25 cellular contexts compared by ENCODE assay signal in genomic region chr3:112424394-112424793, GRCh38.
"Had no signal": no experiment of that assay in that cellular context is flagged by ENCODE, and none has a peak within 500 bp of the region (broad histone marks: within the 10 kb centered on the region; RNA-seq: fewer than 3 reads in every experiment).

No MANE protein-coding gene starts in this region.

- H3K4me3 Mint-ChIP-seq: activated CD8-positive, alpha-beta T cell treated with anti-CD3 and anti-CD28 coated beads, Interleukin-2, amount 10 ng/mL, durations not matched to agents 7 days and 5 days; activated naive CD8-positive, alpha-beta T cell; effector memory CD8-positive, alpha-beta T cell; naive thymus-derived CD4-positive, alpha-beta T cell; neural progenitor cell; stimulated activated naive CD8-positive, alpha-beta T cell treated with anti-CD3 and anti-CD28 coated beads, Interleukin-15, Interleukin-2, amounts not matched to agents 100 ng/mL and 50 ng/mL, for 24 hours had no signal

- H3K27ac ChIP-seq: adrenal gland, brain microvascular endothelial cell, dorsolateral prefrontal cortex, esophagus squamous epithelium, gastrocnemius medialis, neural progenitor cell, VCaP had no signal

- FAIRE-seq: colon had no signal

- H3K9me3 ChIP-seq: adrenal gland, ascending aorta, esophagus squamous epithelium, gastrocnemius medialis, thyroid gland had no signal

- H3K27me3 ChIP-seq: adrenal gland, ascending aorta, brain microvascular endothelial cell, dorsolateral prefrontal cortex, esophagus squamous epithelium, gastrocnemius medialis, neural progenitor cell, thyroid gland had no signal

- H3K4me1 Mint-ChIP-seq: neural progenitor cell had no signal

- DNase-seq: activated CD4-positive, alpha-beta T cell treated with anti-CD3 and anti-CD28 coated beads for 1 hour; activated CD4-positive, alpha-beta T cell treated with anti-CD3 and anti-CD28 coated beads, Interleukin-2, amount 50 U/mL, for 1 hour; activated CD8-positive, alpha-beta T cell treated with anti-CD3 and anti-CD28 coated beads, Interleukin-2, amount 10 ng/mL, durations not matched to agents 7 days and 5 days; adrenal gland; brain microvascular endothelial cell; caudate nucleus; dorsolateral prefrontal cortex; effector memory CD8-positive, alpha-beta T cell; esophagus squamous epithelium; gastrocnemius medialis; head of caudate nucleus; hypothalamus; islet precursor cell; left cardiac atrium; mesendoderm; naive thymus-derived CD4-positive, alpha-beta T cell; stimulated activated CD4-positive, alpha-beta T cell treated with anti-CD3 and anti-CD28 coated beads, Interleukin-4, amount 100 ng/mL, for 24 hours; substantia nigra; thyroid gland had no signal

- H3K4me1 ChIP-seq: adrenal gland, esophagus squamous epithelium, gastrocnemius medialis, neural progenitor cell had no signal

- H3K4me2 ChIP-seq: neural progenitor cell had no signal

- H3K4me3 ChIP-seq: adrenal gland, ascending aorta, dorsolateral prefrontal cortex, esophagus squamous epithelium, gastrocnemius medialis, neural progenitor cell, thyroid gland had no signal

- H3K36me3 ChIP-seq: adrenal gland, ascending aorta, brain microvascular endothelial cell, esophagus squamous epithelium, gastrocnemius medialis, neural progenitor cell, thyroid gland had no signal

- H3K36me3 Mint-ChIP-seq: activated naive CD8-positive, alpha-beta T cell; naive thymus-derived CD4-positive, alpha-beta T cell; neural progenitor cell had no signal

- H3K27me3 Mint-ChIP-seq: activated naive CD8-positive, alpha-beta T cell; stimulated activated naive CD8-positive, alpha-beta T cell treated with anti-CD3 and anti-CD28 coated beads, Interleukin-15, Interleukin-2, amounts not matched to agents 100 ng/mL and 50 ng/mL, for 24 hours had no signal

- H2AFZ ChIP-seq: neural progenitor cell had no signal

- ATAC-seq: activated CD8-positive, alpha-beta T cell treated with anti-CD3 and anti-CD28 coated beads, Interleukin-2, amount 10 ng/mL, durations not matched to agents 7 days and 5 days; effector memory CD8-positive, alpha-beta T cell; gastrocnemius medialis; naive thymus-derived CD4-positive, alpha-beta T cell had no signal

- H3K9me3 Mint-ChIP-seq: effector memory CD8-positive, alpha-beta T cell; naive thymus-derived CD4-positive, alpha-beta T cell; neural progenitor cell; stimulated activated naive CD8-positive, alpha-beta T cell treated with anti-CD3 and anti-CD28 coated beads, Interleukin-15, Interleukin-2, amounts not matched to agents 100 ng/mL and 50 ng/mL, for 24 hours had no signal

- H3K9ac ChIP-seq: neural progenitor cell had no signal
